Comparison of ENCODE assay signal across 8 cellular contexts in the genomic region with DNA sequence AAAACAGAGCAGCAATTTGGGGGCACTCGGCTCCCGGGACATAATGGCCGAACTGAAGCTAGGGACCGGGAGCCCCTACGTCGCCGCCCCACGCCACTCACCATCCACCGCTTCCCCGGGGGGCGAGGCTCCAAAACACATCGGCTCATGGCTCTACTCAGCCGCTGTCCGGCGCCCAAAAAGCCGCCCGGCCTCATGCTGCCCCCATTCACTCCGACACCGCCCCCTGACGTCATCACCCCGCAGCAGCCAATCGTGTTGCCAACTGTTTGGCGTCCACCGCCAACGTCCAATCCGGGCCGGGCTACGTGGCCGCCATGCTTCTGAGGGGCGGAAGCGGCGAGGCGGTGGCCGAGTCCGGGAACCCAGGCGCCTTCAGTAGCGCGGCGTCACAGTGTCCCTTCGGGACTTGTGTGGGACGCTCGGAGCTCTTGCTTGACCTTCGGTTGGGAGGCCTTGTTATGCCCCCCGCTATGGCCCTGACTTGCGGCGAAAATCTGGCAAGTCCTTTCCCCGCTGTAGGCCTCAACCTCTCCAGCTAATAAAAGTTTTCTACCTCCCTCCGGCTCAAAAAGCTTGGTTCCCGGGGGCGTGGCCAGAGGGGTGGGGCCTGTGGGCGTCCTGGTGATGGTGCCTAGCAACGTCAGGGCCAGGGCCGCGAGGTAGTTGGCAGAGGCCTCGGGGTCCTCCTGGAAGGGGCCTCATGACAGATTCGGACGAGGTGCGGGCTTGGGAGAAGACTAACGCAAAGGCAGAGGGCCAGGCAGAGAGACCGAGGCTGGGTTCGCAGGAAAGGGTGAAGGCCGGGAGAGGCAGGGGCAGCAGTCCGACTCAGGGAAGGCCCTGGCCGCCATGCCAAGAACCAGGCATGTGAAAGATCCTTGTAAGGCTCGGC. TPM values are rescaled to one million over a fixed set of nuclear protein-coding genes. Genes with fewer than 3 reads are reported as not detected.
DNase-seq lines count a peak whose midpoint lies in the region; ATAC-seq and TF ChIP-seq lines count a peak whose summit lies in the region.

A gene with protein sequence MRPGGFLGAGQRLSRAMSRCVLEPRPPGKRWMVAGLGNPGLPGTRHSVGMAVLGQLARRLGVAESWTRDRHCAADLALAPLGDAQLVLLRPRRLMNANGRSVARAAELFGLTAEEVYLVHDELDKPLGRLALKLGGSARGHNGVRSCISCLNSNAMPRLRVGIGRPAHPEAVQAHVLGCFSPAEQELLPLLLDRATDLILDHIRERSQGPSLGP (minus strand): TSS at position 221 of the 895 bp plus-strand sequence. CDS start 24 bp downstream, at position 197.
A gene with protein sequence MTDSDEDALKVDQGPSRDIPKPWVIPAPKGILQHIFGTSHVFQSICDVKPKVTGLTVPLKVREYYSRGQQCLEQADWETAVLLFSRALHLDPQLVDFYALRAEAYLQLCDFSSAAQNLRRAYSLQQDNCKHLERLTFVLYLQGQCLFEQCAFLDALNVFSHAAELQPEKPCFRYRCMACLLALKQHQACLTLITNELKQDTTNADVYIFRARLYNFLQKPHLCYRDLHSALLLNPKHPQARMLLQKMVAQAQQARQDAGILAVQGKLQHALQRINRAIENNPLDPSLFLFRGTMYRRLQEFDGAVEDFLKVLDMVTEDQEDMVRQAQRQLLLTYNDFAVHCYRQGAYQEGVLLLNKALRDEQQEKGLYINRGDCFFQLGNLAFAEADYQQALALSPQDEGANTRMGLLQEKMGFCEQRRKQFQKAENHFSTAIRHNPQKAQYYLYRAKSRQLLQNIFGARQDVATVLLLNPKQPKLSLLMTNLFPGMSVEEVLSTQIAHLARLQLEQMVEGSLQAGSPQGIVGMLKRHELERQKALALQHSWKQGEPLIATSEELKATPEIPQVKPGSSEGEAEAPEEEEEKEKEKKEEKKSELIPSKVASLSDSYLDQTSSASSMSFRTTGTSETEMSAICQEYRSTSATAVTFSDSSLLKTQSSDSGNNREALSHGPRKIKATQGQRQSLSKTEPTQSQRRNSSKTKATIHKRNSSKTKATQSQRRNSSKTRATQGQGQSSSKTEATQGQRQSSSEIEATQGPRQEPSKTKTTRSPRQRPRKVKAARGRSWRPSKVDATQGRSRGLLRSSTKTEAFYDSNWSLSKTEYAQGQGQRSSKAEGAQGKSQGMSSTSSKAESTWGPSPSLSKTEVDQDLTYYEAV (plus strand): TSS at position 637 of the 895 bp plus-strand sequence. CDS start 67 bp downstream, at position 704.

- TF ChIP-seq CTCF in mucosa of descending colon (IDR thresholded peaks at IDR 0.05), result no peak

- no peaks in the 10 kb centered on the region for H3K36me3 ChIP-seq in mucosa of descending colon (ENCODE audit: low read depth)

- no peaks in the 10 kb centered on the region for H3K9me3 ChIP-seq in mucosa of descending colon

- peak within 1 kb of the TSS; percentile 40 for H3K27ac ChIP-seq in epithelial cell of prostate

- peak; percentile 84 for DNase-seq in DMS114 treated with DMSO at 0.1 percent for 48 hours (lab: John Stamatoyannopoulos, UW; ENCODE audit: unreplicated experiment)
- peak; percentile 96 for DNase-seq in OCI-M1 (lab: John Stamatoyannopoulos, UW)
- DNase-seq in activated T-cell treated with anti-CD3 and anti-CD28 coated beads for 48 hours (ENCODE audit: low read depth), result peak; percentile 95
- DNase-seq in epithelial cell of prostate (ENCODE audit: low read depth, low spot score), result peak; percentile 60
- peak; percentile 98 for DNase-seq in mucosa of descending colon
- DNase-seq in stimulated activated CD8-positive, alpha-beta memory T cell treated with anti-CD3 and anti-CD28 coated beads, Interleukin-4, amount 100 ng/mL, for 1 hour (ENCODE audit: low read depth in 2 of 2, low spot score in 1 of 2), result peak; percentile 93 to 98

- peaks cover 0 to 12% (median 6%) of the 10 kb centered on the region in 3 donors for H3K4me1 Mint-ChIP-seq in IgD-negative memory B cell

- no peaks in the 10 kb centered on the region for H3K27me3 Mint-ChIP-seq in IgD-negative memory B cell

- intact Hi-C loops in mucosa of descending colon (cut with DNase I, micrococcal nuclease), result no loop called here

- no peaks in the 10 kb centered on the region for H3K36me3 Mint-ChIP-seq in IgD-negative memory B cell

- H3K9me3 Mint-ChIP-seq in IgD-negative memory B cell, result no peaks in the 10 kb centered on the region

- ATAC-seq in GM21576 (IDR thresholded peaks at IDR 0.05; ENCODE audit: unreplicated experiment) (peak; percentile 79), mucosa of descending colon (peak; percentile 98)

- peaks cover 5% of the 10 kb centered on the region for H3K4me1 ChIP-seq in mucosa of descending colon (ENCODE audit: low read depth)

- peak within 1 kb of the TSS; percentile 61 for H3K4me3 ChIP-seq in mucosa of descending colon

- peak within 1 kb of the TSS; percentile 64 to 96 (median 84) for H3K27ac Mint-ChIP-seq in IgD-negative memory B cell

- H3K4me3 Mint-ChIP-seq in IgD-negative memory B cell, result peak within 1 kb of the TSS; percentile 85 to 97 (median 96)

RNA-seq across cellular contexts. Expression of the first gene that starts in this region (rescaled TPM):
- polyA plus RNA-seq in IgD-negative memory B cell, result 14.8 TPM
- 10 to 100 TPM in 2 of 3 donors, 1 to 10 TPM in 1; 5.1 to 10.5 (median 10.3) TPM for total RNA-seq in mucosa of descending colon

RNA-seq across cellular contexts. Expression of the second gene that starts in this region (rescaled TPM):
- not detected for polyA plus RNA-seq in IgD-negative memory B cell
- total RNA-seq in mucosa of descending colon, result under 1 TPM in 1 of 3 donors, not detected in 2; 0.31 TPM

Comparison
In these comparisons a context has a peak if more than half of its experiments do, and no peak if none do; other contexts are left out.
1. Peak in every context shown above with its lines: DNase-seq, ATAC-seq, H3K4me3 ChIP-seq and H3K27ac ChIP-seq.